21 cellular contexts compared by ENCODE assay signal in the genomic region with DNA sequence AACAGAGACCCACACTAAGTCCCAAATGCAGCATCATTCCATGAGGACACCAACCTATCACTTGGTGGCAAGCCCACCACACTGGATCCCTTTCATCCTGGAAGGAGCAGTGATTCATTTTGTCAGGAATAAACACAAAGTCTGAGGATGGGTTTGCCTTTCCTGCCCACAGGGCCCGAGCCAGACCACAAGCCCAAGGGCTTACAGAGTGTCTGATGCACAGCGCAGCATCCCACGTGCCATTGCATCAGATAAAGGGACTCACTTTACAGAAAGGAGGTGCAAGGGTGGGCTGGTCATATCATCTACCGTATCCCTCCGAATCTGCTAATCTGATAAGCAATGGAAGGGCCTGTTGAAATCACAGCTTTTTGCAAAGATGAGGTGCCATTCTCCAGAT.
"Had no signal": no experiment of that assay in that cellular context is flagged by ENCODE, and none has a peak within 500 bp of the region (broad histone marks: within the 10 kb centered on the region; RNA-seq: fewer than 3 reads in every experiment).

No MANE protein-coding gene starts in this region.

- H3K36me3 Mint-ChIP-seq: activated naive CD4-positive, alpha-beta T cell treated with anti-CD3 and anti-CD28 coated beads, Interleukin-2, amount 50 U/mL, for 24 hours; natural killer cell treated with Interleukin-12 subunit alpha and Interleukin-12 subunit beta and Interleukin-15 and Interleukin-18, amount 100 ng/mL, for 72 hours; WTC11 had no signal

- DNase-seq: activated CD4-positive, alpha-beta T cell treated with anti-CD3 and anti-CD28 coated beads, Interleukin-2, amount 50 U/mL, for 1 hour; activated CD8-positive, alpha-beta T cell treated with anti-CD3 and anti-CD28 coated beads for 36 hours; activated naive CD8-positive, alpha-beta T cell treated with anti-CD3 and anti-CD28 coated beads, Interleukin-2, amount 50 U/mL, for 24 hours; activated T-cell treated with anti-CD3 and anti-CD28 coated beads, Interleukin-2, amount 50 U/mL, for 48 hours; anterior cingulate cortex; body of pancreas; colonic mucosa; effector CD8-positive, alpha-beta T cell; esophagus squamous epithelium; left ventricle myocardium inferior; mesendoderm; right cardiac atrium; stimulated activated CD4-positive, alpha-beta T cell treated with anti-CD3 and anti-CD28 coated beads, Interleukin-15, amount 100 ng/mL, for 24 hours; stimulated activated naive CD4-positive, alpha-beta T cell treated with Interleukin-2 at 50 U/mL for 16 hours; T-helper 2 cell; testis; trophoblast cell had no signal

- ATAC-seq: activated CD8-positive, alpha-beta T cell treated with anti-CD3 and anti-CD28 coated beads for 36 hours; activated naive CD8-positive, alpha-beta T cell treated with anti-CD3 and anti-CD28 coated beads, Interleukin-2, amount 50 U/mL, for 24 hours; body of pancreas; natural killer cell treated with Interleukin-12 subunit alpha and Interleukin-12 subunit beta and Interleukin-15 and Interleukin-18, amount 100 ng/mL, for 72 hours; right cardiac atrium; WTC11 had no signal

- H3K4me3 Mint-ChIP-seq: activated CD8-positive, alpha-beta T cell treated with anti-CD3 and anti-CD28 coated beads for 36 hours; activated naive CD4-positive, alpha-beta T cell treated with anti-CD3 and anti-CD28 coated beads, Interleukin-2, amount 50 U/mL, for 24 hours; activated naive CD8-positive, alpha-beta T cell treated with anti-CD3 and anti-CD28 coated beads, Interleukin-2, amount 50 U/mL, for 24 hours; natural killer cell treated with Interleukin-12 subunit alpha and Interleukin-12 subunit beta and Interleukin-15 and Interleukin-18, amount 100 ng/mL, for 72 hours; WTC11 had no signal

- H3K4me1 Mint-ChIP-seq: activated naive CD4-positive, alpha-beta T cell treated with anti-CD3 and anti-CD28 coated beads, Interleukin-2, amount 50 U/mL, for 24 hours; activated naive CD8-positive, alpha-beta T cell treated with anti-CD3 and anti-CD28 coated beads, Interleukin-2, amount 50 U/mL, for 24 hours had no signal

- H3K9me3 Mint-ChIP-seq: activated CD8-positive, alpha-beta T cell treated with anti-CD3 and anti-CD28 coated beads for 36 hours; activated naive CD4-positive, alpha-beta T cell treated with anti-CD3 and anti-CD28 coated beads, Interleukin-2, amount 50 U/mL, for 24 hours; activated naive CD8-positive, alpha-beta T cell treated with anti-CD3 and anti-CD28 coated beads, Interleukin-2, amount 50 U/mL, for 24 hours; activated T-helper 2 cell treated with anti-CD3 and anti-CD28 coated beads, Interferon-gamma antibody, Interleukin-2, Interleukin-4, amounts not matched to agents 10 μg/mL and 5 μg/mL and 100 μg/mL, durations not matched to agents 14 hours and 24 hours and 36 hours; natural killer cell treated with Interleukin-12 subunit alpha and Interleukin-12 subunit beta and Interleukin-15 and Interleukin-18, amount 100 ng/mL, for 72 hours; WTC11 had no signal

- H3K27ac Mint-ChIP-seq: activated CD8-positive, alpha-beta T cell treated with anti-CD3 and anti-CD28 coated beads for 36 hours; activated naive CD4-positive, alpha-beta T cell treated with anti-CD3 and anti-CD28 coated beads, Interleukin-2, amount 50 U/mL, for 24 hours; activated naive CD8-positive, alpha-beta T cell treated with anti-CD3 and anti-CD28 coated beads, Interleukin-2, amount 50 U/mL, for 24 hours; activated T-helper 2 cell treated with anti-CD3 and anti-CD28 coated beads, Interferon-gamma antibody, Interleukin-2, Interleukin-4, amounts not matched to agents 10 μg/mL and 5 μg/mL and 100 μg/mL, durations not matched to agents 14 hours and 24 hours and 36 hours; natural killer cell treated with Interleukin-12 subunit alpha and Interleukin-12 subunit beta and Interleukin-15 and Interleukin-18, amount 100 ng/mL, for 72 hours; WTC11 had no signal
